In genomic region chr15:66040211-66040892, GRCh38 we compare ENCODE assay signal across 22 cellular contexts.
DNase-seq lines count a peak whose midpoint lies in the region; ATAC-seq, FAIRE-seq and TF ChIP-seq lines count a peak whose summit lies in the region.
"Had no signal": no experiment of that assay in that cellular context is flagged by ENCODE, and none has a peak within 500 bp of the region (broad histone marks: within the 10 kb centered on the region; RNA-seq: fewer than 3 reads in every experiment).

No MANE protein-coding gene starts in this region.

- no peak overlapping the region for H4K8ac ChIP-seq in H1 (ENCODE audit: extremely low read depth, insufficient read depth, low read length)

- no peaks in the 10 kb centered on the region for H3F3A ChIP-seq in GM23248 (ENCODE audit: insufficient read depth)

- H3K36me3 Mint-ChIP-seq in activated T-helper 1 cell treated with anti-CD3 and anti-CD28 coated beads, Interleukin-12 subunit alpha, Interleukin-12 subunit beta, Interleukin-2, Interleukin-4 antibody, amounts not matched to agents 30 ng/mL and 10 ng/mL and 1 ng/mL, durations not matched to agents 14 hours and 24 hours and 36 hours (ENCODE audit: low read depth) = no peaks in the 10 kb centered on the region
- H3K36me3 Mint-ChIP-seq: CD8-positive, alpha-beta T cell had no signal

- H3K4me1 Mint-ChIP-seq in activated T-helper 1 cell treated with anti-CD3 and anti-CD28 coated beads, Interleukin-12 subunit alpha, Interleukin-12 subunit beta, Interleukin-2, Interleukin-4 antibody, amounts not matched to agents 30 ng/mL and 10 ng/mL and 1 ng/mL, durations not matched to agents 14 hours and 24 hours and 36 hours (ENCODE audit: low read depth) = no peaks in the 10 kb centered on the region

- peak overlapping the region; percentile 31 for H2BK120ac ChIP-seq in H1 (replicated peaks; ENCODE audit: low read depth, low read length)

- H2AK5ac ChIP-seq in H1 (ENCODE audit: low read depth, low read length) = 0 out of 2 replicates have a peak overlapping the region, but pooled peaks have one; percentile 54

- no peak overlapping the region for H3K4me3 ChIP-seq in GM23248
- H3K4me3 ChIP-seq in H1 (ENCODE audit: extremely low read depth in 1 of 4, insufficient read depth in 2 of 4, low read depth in 3 of 4, low read length in 4 of 4) = no peak overlapping the region
- H3K4me3 ChIP-seq: SK-N-MC had no signal

- H3K27me3 ChIP-seq in GM23248 (replicated peaks; ENCODE audit: insufficient read depth) (peaks cover 71% of the 10 kb centered on the region), H1 (replicated peaks in 1 of 4; ENCODE audit: control insufficient read depth in 3 of 4, extremely low read depth in 1 of 4, insufficient read depth in 3 of 4, low read length in 3 of 4) (peaks cover 0 to 2% (median 0%) of the 10 kb centered on the region in 4 experiments; a peak in 1 of 7 replicates)

- no peak overlapping the region for H3K4ac ChIP-seq in H1 (replicated peaks; ENCODE audit: insufficient read length, low read depth, low read length)

- H3K14ac ChIP-seq in H1 (ENCODE audit: insufficient read length) = no peak overlapping the region

- H3K23me2 ChIP-seq in H1 (ENCODE audit: low read depth, low read length) = no peaks in the 10 kb centered on the region

- H3K27ac ChIP-seq in GM23248 (no peak overlapping the region), H1 (ENCODE audit: low read depth, low read length) (no peak overlapping the region)
- H3K27ac ChIP-seq: HL-60, SK-N-MC had no signal

- H2BK20ac ChIP-seq in H1 (ENCODE audit: low read length) = peak overlapping the region; percentile 49; the same call in 1 of the 2 replicates

- peak overlapping the region; percentile 2 for H4K91ac ChIP-seq in H1 (replicated peaks; ENCODE audit: insufficient read length, low read length)

- no peaks in the 10 kb centered on the region for H3K79me1 ChIP-seq in H1 (ENCODE audit: low read depth, low read length)

- 0 out of 2 replicates have a peak overlapping the region, but pooled peaks have one; percentile 62 for H3K18ac ChIP-seq in H1 (ENCODE audit: extremely low read depth, low read length)

- no peak overlapping the region for H3K56ac ChIP-seq in H1 (replicated peaks; ENCODE audit: insufficient read length, low read depth, low read length)

- H2BK12ac ChIP-seq in H1 (ENCODE audit: low read depth, low read length) = peak overlapping the region; percentile 72; the same call in 1 of the 2 replicates

- CTCF ChIA-PET in H1 (lab: Charles Lee; ENCODE audit: partially characterized antibody) = interaction anchor here (1.7 kb wide), 1 partner anchor 27 kb away, joined by 4 read pairs; no protein-coding TSS in a partner anchor

- H3K9ac ChIP-seq in GM23248 (no peak overlapping the region), H1 (replicated peaks in 1 of 4; ENCODE audit: extremely low read depth in 1 of 4, low read depth in 3 of 4, low read length in 3 of 4) (peak overlapping the region in 1 of 4 experiments; percentile 38; a peak in 2 of 7 replicates)

- H3K4me2 ChIP-seq in GM23248 (ENCODE audit: unreplicated experiment) (no peak overlapping the region), H1 (ENCODE audit: insufficient read depth in 1 of 2, low read depth in 2 of 2, low read length in 2 of 2) (no peak overlapping the region; a peak in 1 of 4 replicates)

- ATAC-seq in left cardiac atrium = peak; percentile 69 to 93
- ATAC-seq: CD8-positive, alpha-beta T cell; HepG2 had no signal

- TF ChIP-seq EP300 in H1 (IDR thresholded peaks at IDR 0.05; ENCODE audit: borderline replicate concordance in 1 of 2, low read depth in 2 of 2, low read length in 2 of 2) = no peak

- in situ Hi-C loops in GM23248 (cut with MboI) = no loop called here

- H3K4me1 ChIP-seq in GM23248 (ENCODE audit: insufficient read depth) (no peaks in the 10 kb centered on the region), H1 (replicated peaks in 1 of 4; ENCODE audit: control insufficient read depth in 3 of 4, insufficient read depth in 4 of 4, low read length in 3 of 4) (peaks cover 23 to 45% (median 34%) of the 10 kb centered on the region in 4 experiments)

- no peaks in the 10 kb centered on the region for H3K9me2 ChIP-seq in GM23248 (ENCODE audit: insufficient read depth)

- 17 to 23% methylated on average over 10 of the region's 10 CpGs for WGBS in GM23248 (ENCODE audit: low coverage in 1 of 2, low lambda C conversion rate in 2 of 2, missing lambda C conversion rate in 2 of 2), 2 experiments
- WGBS in H1 (ENCODE audit: extremely low coverage in 1 of 2, insufficient coverage in 1 of 2, insufficient read length in 1 of 2, insufficient replicate concordance in 2 of 2, low coverage in 1 of 2, low lambda C conversion rate in 2 of 2, missing lambda C conversion rate in 1 of 2), 2 experiments = 88% methylated on average over 10 of the region's 10 CpGs; no CpG with 5 or more reads in 1 of the 2 experiments

- FAIRE-seq in H1 (lab: Jason Lieb, UNC) (no peak), urothelium cell line (lab: Jason Lieb, UNC) (peak; percentile 27)
- FAIRE-seq: GM12892, HepG2 had no signal

- no peak for TF ChIP-seq RAD21 in H1 (IDR thresholded peaks at IDR 0.05 in 1 of 2, conservative IDR thresholded peaks at IDR 0.05 in 1 of 2; ENCODE audit: low read depth in 2 of 2, low read length in 2 of 2)

- DNase-seq in GM23248 = peak; percentile 46
- DNase-seq in H1 (ENCODE audit: low read depth in 1 of 2, low spot score in 2 of 2) = no peak
- DNase-seq in left cardiac atrium = no peak
- DNase-seq in urothelium cell line (ENCODE audit: low spot score) = no peak
- DNase-seq in RKO (ENCODE audit: low spot score) = no peak
- DNase-seq in effector CD8-positive, alpha-beta T cell (lab: John Stamatoyannopoulos, UW) = no peak
- DNase-seq in activated T-helper 1 cell treated with anti-CD3 and anti-CD28 coated beads, Interleukin-12 subunit alpha, Interleukin-12 subunit beta, Interleukin-2, Interleukin-4 antibody, amounts not matched to agents 30 ng/mL and 10 ng/mL and 1 ng/mL, durations not matched to agents 14 hours and 24 hours and 36 hours (ENCODE audit: low spot score) = no peak
- DNase-seq: AML-193; C1 segment of cervical spinal cord; CD8-positive, alpha-beta T cell; DMS153; KG1; NCI-H1694; NCI-H2081 treated with DMSO at 0.1 percent for 48 hours; NCI-H446 treated with DMSO at 0.1 percent for 48 hours; NCI-H526 treated with DMSO at 0.1 percent for 48 hours; OCI-M1; SHP77 treated with DMSO at 0.1 percent for 48 hours had no signal

- no peak overlapping the region for H2BK5ac ChIP-seq in H1 (ENCODE audit: low read depth, low read length)

- no peak overlapping the region for H3K27ac Mint-ChIP-seq in activated T-helper 1 cell treated with anti-CD3 and anti-CD28 coated beads, Interleukin-12 subunit alpha, Interleukin-12 subunit beta, Interleukin-2, Interleukin-4 antibody, amounts not matched to agents 30 ng/mL and 10 ng/mL and 1 ng/mL, durations not matched to agents 14 hours and 24 hours and 36 hours
- H3K27ac Mint-ChIP-seq: CD8-positive, alpha-beta T cell had no signal

- no peaks in the 10 kb centered on the region for H3K9me3 ChIP-seq in GM23248 (ENCODE audit: low read depth)
- H3K9me3 ChIP-seq in H1 (ENCODE audit: insufficient read depth in 2 of 2, low read depth in 1 of 2, low read length in 1 of 2) = no peaks in the 10 kb centered on the region

- H4K5ac ChIP-seq in H1 (ENCODE audit: insufficient read length, low read depth, low read length) = no peak overlapping the region

- H2AFZ ChIP-seq in GM23248 = no peak overlapping the region
- H2AFZ ChIP-seq in H1 (ENCODE audit: low read length) = no peak overlapping the region

- no peaks in the 10 kb centered on the region for H4K20me1 ChIP-seq in GM23248 (ENCODE audit: insufficient read depth)
- H4K20me1 ChIP-seq in H1 (replicated peaks in 1 of 2; ENCODE audit: control insufficient read depth in 1 of 2, insufficient read depth in 2 of 2, low read length in 2 of 2) = no peaks in the 10 kb centered on the region

- no peaks in the 10 kb centered on the region for H3K9me3 Mint-ChIP-seq in activated T-helper 1 cell treated with anti-CD3 and anti-CD28 coated beads, Interleukin-12 subunit alpha, Interleukin-12 subunit beta, Interleukin-2, Interleukin-4 antibody, amounts not matched to agents 30 ng/mL and 10 ng/mL and 1 ng/mL, durations not matched to agents 14 hours and 24 hours and 36 hours
- H3K9me3 Mint-ChIP-seq: CD8-positive, alpha-beta T cell had no signal

- no peaks in the 10 kb centered on the region for H3K36me3 ChIP-seq in GM23248 (ENCODE audit: low read depth)
- no peaks in the 10 kb centered on the region for H3K36me3 ChIP-seq in H1 (ENCODE audit: control insufficient read depth in 2 of 4, insufficient read depth in 4 of 4, low read length in 3 of 4)

- intact Hi-C loops in left cardiac atrium (cut with DNase I) = loop anchor here in 1 of 2 donors (10.0 kb wide), 1 partner anchor 56 kb away; no protein-coding TSS in a partner anchor
- intact Hi-C loops in activated T-helper 1 cell treated with anti-CD3 and anti-CD28 coated beads, Interleukin-12 subunit alpha, Interleukin-12 subunit beta, Interleukin-2, Interleukin-4 antibody, amounts not matched to agents 30 ng/mL and 10 ng/mL and 1 ng/mL, durations not matched to agents 14 hours and 24 hours and 36 hours (cut with micrococcal nuclease) = no loop called here

- H2BK15ac ChIP-seq in H1 (ENCODE audit: low read length) = peak overlapping the region; percentile 97

- POLR2A ChIA-PET in H1 (lab: Charles Lee; ENCODE audit: partially characterized antibody) = no interaction called here

- TF ChIP-seq CTCF in H1 (IDR thresholded peaks at IDR 0.05; ENCODE audit: control extremely low read depth in 1 of 3, insufficient read depth in 1 of 3, low read depth in 1 of 3, low read length in 3 of 3) = no peak

- H3K79me2 ChIP-seq in GM23248 (ENCODE audit: insufficient read depth) (no peaks in the 10 kb centered on the region), H1 (ENCODE audit: control insufficient read depth in 1 of 2, insufficient read depth in 2 of 2, low read length in 2 of 2) (no peaks in the 10 kb centered on the region)

- peaks cover 36% of the 10 kb centered on the region for H3K27me3 Mint-ChIP-seq in activated T-helper 1 cell treated with anti-CD3 and anti-CD28 coated beads, Interleukin-12 subunit alpha, Interleukin-12 subunit beta, Interleukin-2, Interleukin-4 antibody, amounts not matched to agents 30 ng/mL and 10 ng/mL and 1 ng/mL, durations not matched to agents 14 hours and 24 hours and 36 hours (ENCODE audit: insufficient read depth)

- TF ChIP-seq POLR2A in H1 (IDR thresholded peaks at IDR 0.05; ENCODE audit: control extremely low read depth in 1 of 2, low read depth in 2 of 2, low read length in 2 of 2) = no peak

- no peak overlapping the region for H3K4me3 Mint-ChIP-seq in activated T-helper 1 cell treated with anti-CD3 and anti-CD28 coated beads, Interleukin-12 subunit alpha, Interleukin-12 subunit beta, Interleukin-2, Interleukin-4 antibody, amounts not matched to agents 30 ng/mL and 10 ng/mL and 1 ng/mL, durations not matched to agents 14 hours and 24 hours and 36 hours
- H3K4me3 Mint-ChIP-seq: CD8-positive, alpha-beta T cell had no signal

- no peak overlapping the region for H3K23ac ChIP-seq in H1 (ENCODE audit: insufficient read length)

TF ChIP-seq in H1, 55 proteins besides CTCF, POLR2A, EP300 and RAD21 (continues in another document):
- TF ChIP-seq POLR2AphosphoS5 (IDR thresholded peaks at IDR 0.05; ENCODE audit: low read depth, low read length) (no peak), RBBP5 (IDR thresholded peaks at IDR 0.05; ENCODE audit: borderline replicate concordance, low read depth, low read length) (no peak), BCL11A (IDR thresholded peaks at IDR 0.05; ENCODE audit: low read depth in 2 of 2, low read length in 2 of 2) (no peak)
